Comparison of ENCODE assay signal across 8 cellular contexts in the genomic region with DNA sequence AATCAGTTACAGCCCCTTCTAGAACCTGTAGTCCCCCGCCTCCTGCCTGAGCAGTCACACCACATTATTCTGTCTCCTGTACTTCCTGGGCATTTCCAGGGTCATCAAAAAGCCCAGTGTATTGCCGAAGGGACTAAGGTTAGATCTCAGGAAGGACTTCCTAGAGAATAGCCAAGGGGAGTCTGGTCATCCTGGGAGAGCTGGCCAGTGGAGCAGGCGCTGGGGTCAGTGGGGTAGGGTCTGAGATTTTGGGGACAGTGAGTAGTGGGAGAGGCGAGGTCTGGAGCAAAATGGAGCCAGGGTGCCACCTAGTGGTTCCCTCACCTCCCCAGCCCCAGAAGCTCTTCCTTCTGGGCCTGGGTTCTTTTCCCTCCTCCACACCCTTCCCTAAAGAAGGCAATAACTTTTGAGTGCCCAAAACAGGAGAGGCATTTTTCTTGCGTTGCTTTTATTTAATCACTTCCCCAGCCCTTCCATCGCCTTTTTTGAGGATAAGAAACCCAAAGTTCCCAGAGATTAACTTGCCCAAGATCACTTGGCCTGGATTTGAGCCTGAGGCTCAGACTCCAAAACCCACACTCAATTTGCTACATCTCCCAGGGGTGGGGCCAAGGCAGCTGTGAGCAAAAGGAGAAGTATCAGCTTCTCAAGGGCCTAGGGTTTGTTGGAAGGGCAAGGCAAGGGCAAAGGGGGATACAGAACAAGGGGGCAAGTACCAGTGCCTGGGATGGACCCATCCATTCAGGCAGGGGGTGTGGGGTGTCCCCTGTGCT. TPM values are rescaled to one million over a fixed set of nuclear protein-coding genes. Genes with fewer than 3 reads are reported as not detected.
DNase-seq lines count a peak whose midpoint lies in the region; ATAC-seq, FAIRE-seq and TF ChIP-seq lines count a peak whose summit lies in the region.

No MANE protein-coding gene starts in this region.

- CTCF ChIA-PET in A549 (lab: Yijun Ruan, JAX), result interaction anchor here (0.7 to 2.5 kb wide), 25 partner anchors 8 to 499 kb away, joined by 3 to 14 read pairs (median 3); no protein-coding TSS in a partner anchor
- CTCF ChIA-PET in activated CD8-positive, alpha-beta memory T cell treated with anti-CD3 and anti-CD28 coated beads, Interleukin-2, amount 10 ng/mL, durations not matched to agents 7 days and 5 days (lab: Charles Lee), result interaction anchor here (0.7 to 2.4 kb wide), 22 partner anchors 8 to 476 kb away, joined by 3 to 14 read pairs (median 3); a partner anchor contains a TSS

- no peak for TF ChIP-seq EP300 in A549 (IDR thresholded peaks at IDR 0.05)

- no peak overlapping the region for H3K4me3 Mint-ChIP-seq in activated CD8-positive, alpha-beta memory T cell treated with anti-CD3 and anti-CD28 coated beads, Interleukin-2, amount 10 ng/mL, durations not matched to agents 7 days and 5 days
- no peak overlapping the region for H3K4me3 Mint-ChIP-seq in progenitor cell of endocrine pancreas (ENCODE audit: low read depth)

- H3K36me3 ChIP-seq in GM06990 (ENCODE audit: control insufficient read depth, insufficient read depth, low read length), result peaks cover 16% of the 10 kb centered on the region

- no peaks in the 10 kb centered on the region for H3K27me3 ChIP-seq in GM06990 (replicated peaks; ENCODE audit: control insufficient read depth, insufficient read depth, low read length)

- peak overlapping the region; percentile 97 for H3K27ac Mint-ChIP-seq in activated CD8-positive, alpha-beta memory T cell treated with anti-CD3 and anti-CD28 coated beads, Interleukin-2, amount 10 ng/mL, durations not matched to agents 7 days and 5 days
- no peak overlapping the region for H3K27ac Mint-ChIP-seq in progenitor cell of endocrine pancreas

- DNase-seq in A549 (ENCODE audit: low read depth in 1 of 2, low spot score in 1 of 2) (peak; percentile 42 to 70), GM06990 (ENCODE audit: extremely low read depth, insufficient read length) (peak; percentile 48), NCI-H2227 (lab: John Stamatoyannopoulos, UW; ENCODE audit: unreplicated experiment) (peak; percentile 59), foreskin fibroblast (peak in 1 of 2 donors; percentile 55), progenitor cell of endocrine pancreas (ENCODE audit: low spot score, unreplicated experiment) (no peak)
- DNase-seq in activated CD8-positive, alpha-beta memory T cell treated with anti-CD3 and anti-CD28 coated beads, Interleukin-2, amount 10 ng/mL, durations not matched to agents 7 days and 5 days, result peak; percentile 59

- peaks cover 2% of the 10 kb centered on the region for H3K36me3 Mint-ChIP-seq in activated CD8-positive, alpha-beta memory T cell treated with anti-CD3 and anti-CD28 coated beads, Interleukin-2, amount 10 ng/mL, durations not matched to agents 7 days and 5 days
- peaks cover 4% of the 10 kb centered on the region for H3K36me3 Mint-ChIP-seq in progenitor cell of endocrine pancreas (ENCODE audit: insufficient read depth)

- peaks cover 54% of the 10 kb centered on the region for H3K4me1 Mint-ChIP-seq in activated CD8-positive, alpha-beta memory T cell treated with anti-CD3 and anti-CD28 coated beads, Interleukin-2, amount 10 ng/mL, durations not matched to agents 7 days and 5 days
- no peaks in the 10 kb centered on the region for H3K4me1 Mint-ChIP-seq in progenitor cell of endocrine pancreas (ENCODE audit: low read depth)

- peak; percentile 71 to 85; a peak in 5 of 6 replicates for ATAC-seq in A549
- ATAC-seq in activated CD8-positive, alpha-beta memory T cell treated with anti-CD3 and anti-CD28 coated beads, Interleukin-2, amount 10 ng/mL, durations not matched to agents 7 days and 5 days, result no peak
- no peak for ATAC-seq in HG03159 (IDR thresholded peaks at IDR 0.05; ENCODE audit: unreplicated experiment)
- no peak for ATAC-seq in GM19455 (IDR thresholded peaks at IDR 0.05; ENCODE audit: unreplicated experiment)

- no peaks in the 10 kb centered on the region for H3K9me3 ChIP-seq in A549

- POLR2A ChIA-PET in A549 (lab: Yijun Ruan, JAX), result interaction anchor here (1.1 kb wide), 1 partner anchor 27 kb away, joined by 3 read pairs; a partner anchor contains a TSS

- TF ChIP-seq RAD21 in A549 (conservative IDR thresholded peaks at IDR 0.05 in 1 of 2, IDR thresholded peaks at IDR 0.05 in 1 of 2), result peak; percentile 81 to 84

- H3K27me3 Mint-ChIP-seq in activated CD8-positive, alpha-beta memory T cell treated with anti-CD3 and anti-CD28 coated beads, Interleukin-2, amount 10 ng/mL, durations not matched to agents 7 days and 5 days, result no peaks in the 10 kb centered on the region
- no peaks in the 10 kb centered on the region for H3K27me3 Mint-ChIP-seq in progenitor cell of endocrine pancreas

- no peak for FAIRE-seq in A549 (lab: Jason Lieb, UNC)

- no peak overlapping the region for H3K27ac ChIP-seq in A549

- H3K4me3 ChIP-seq in A549, result no peak overlapping the region
- peak overlapping the region; percentile 19 for H3K4me3 ChIP-seq in GM06990 (replicated peaks; ENCODE audit: low read depth, low read length)
- no peak overlapping the region for H3K4me3 ChIP-seq in foreskin fibroblast (ENCODE audit: low read depth in 1 of 2, low read length in 2 of 2)

- no peaks in the 10 kb centered on the region for H3K9me3 Mint-ChIP-seq in activated CD8-positive, alpha-beta memory T cell treated with anti-CD3 and anti-CD28 coated beads, Interleukin-2, amount 10 ng/mL, durations not matched to agents 7 days and 5 days (ENCODE audit: low read depth)
- no peaks in the 10 kb centered on the region for H3K9me3 Mint-ChIP-seq in progenitor cell of endocrine pancreas (ENCODE audit: low read depth)

- TF ChIP-seq POLR2A in A549 (IDR thresholded peaks at IDR 0.05; ENCODE audit: low read length), result no peak

- TF ChIP-seq CTCF in A549 (IDR thresholded peaks at IDR 0.05) (peak; percentile 85), GM06990 (IDR thresholded peaks at IDR 0.05; ENCODE audit: insufficient read depth, low read length, poor library complexity, severe bottlenecking) (peak; percentile 86), foreskin fibroblast (IDR thresholded peaks at IDR 0.05; ENCODE audit: low read depth, low read length) (peak; percentile 79), progenitor cell of endocrine pancreas (IDR thresholded peaks at IDR 0.05; ENCODE audit: unreplicated experiment) (peak; percentile 70)

- no peaks in the 10 kb centered on the region for H3K4me1 ChIP-seq in A549

- 15% methylated on average over 6 of the region's 6 CpGs for WGBS in A549 (ENCODE audit: missing lambda C conversion rate)

- no peak overlapping the region for H3K4me2 ChIP-seq in A549

TF ChIP-seq in A549, 52 proteins besides CTCF, POLR2A, EP300 and RAD21:
- TF ChIP-seq EHMT2 (IDR thresholded peaks at IDR 0.05; ENCODE audit: low read depth), result no peak
- TF ChIP-seq SMC3 (IDR thresholded peaks at IDR 0.05), result peak; percentile 75

RNA-seq across cellular contexts. Expression of a gene that starts 7.3 kb away (rescaled TPM):
- polyA plus RNA-seq in A549 (2011; rRNA removed) (31.4 and 35.7 TPM in 2 replicates), A549 (2017; fragmentation: RNase III; extraction: RNeasy Plus Mini Kit Qiagen cat#74134 plus additional on column Dnase treatment) (52.0 to 57.3 TPM (median 53.0 TPM) in 3 replicates)
- 47.5 and 53.3 TPM in 2 replicates for polyA plus RNA-seq in A549 (2012; cell fraction: cytosol; rRNA removed)
- polyA plus RNA-seq in A549 (2012; cell fraction: nucleus; rRNA removed), result 21.6 and 22.7 TPM in 2 replicates
- polyA minus RNA-seq in A549 (2011; rRNA and poly(A)+ RNA removed), result 16.2 and 16.8 TPM in 2 replicates
- total RNA-seq in activated CD8-positive, alpha-beta memory T cell treated with anti-CD3 and anti-CD28 coated beads, Interleukin-2, amount 10 ng/mL, durations not matched to agents 7 days and 5 days, result 10 to 100 TPM; 43.6 to 46.8 TPM
- 26.3 and 26.9 TPM in 2 replicates for total RNA-seq in progenitor cell of endocrine pancreas

RNA-seq across cellular contexts. Expression of a gene that starts 12.1 kb away (rescaled TPM):
- polyA plus RNA-seq in A549 (2011; rRNA removed), result 15.0 and 16.8 TPM in 2 replicates
- polyA plus RNA-seq in A549 (2012; cell fraction: cytosol; rRNA removed), result 6.0 and 7.7 TPM in 2 replicates
- 18.0 and 20.1 TPM in 2 replicates for polyA plus RNA-seq in A549 (2012; cell fraction: nucleus; rRNA removed)
- polyA plus RNA-seq in A549 (2017; fragmentation: RNase III; extraction: RNeasy Plus Mini Kit Qiagen cat#74134 plus additional on column Dnase treatment), result 13.9 to 22.4 TPM (median 20.8 TPM) in 3 replicates
- 14.2 and 14.3 TPM in 2 replicates for polyA minus RNA-seq in A549 (2011; rRNA and poly(A)+ RNA removed)
- total RNA-seq in activated CD8-positive, alpha-beta memory T cell treated with anti-CD3 and anti-CD28 coated beads, Interleukin-2, amount 10 ng/mL, durations not matched to agents 7 days and 5 days, result 10 to 100 TPM; 52.6 to 61.5 TPM
- 69.1 and 69.5 TPM in 2 replicates for total RNA-seq in progenitor cell of endocrine pancreas

RNA-seq across cellular contexts. Expression of a gene that starts 17.7 kb away (rescaled TPM):
- polyA plus RNA-seq in A549 (2011; rRNA removed), result 24.6 and 25.8 TPM in 2 replicates
- polyA plus RNA-seq in A549 (2012; cell fraction: cytosol; rRNA removed), result 10.6 and 14.7 TPM in 2 replicates
- polyA plus RNA-seq in A549 (2012; cell fraction: nucleus; rRNA removed), result 20.7 and 22.9 TPM in 2 replicates
- 15.7 to 18.9 TPM (median 18.3 TPM) in 3 replicates for polyA plus RNA-seq in A549 (2017; fragmentation: RNase III; extraction: RNeasy Plus Mini Kit Qiagen cat#74134 plus additional on column Dnase treatment)
- 21.2 and 21.6 TPM in 2 replicates for polyA minus RNA-seq in A549 (2011; rRNA and poly(A)+ RNA removed)
- total RNA-seq in activated CD8-positive, alpha-beta memory T cell treated with anti-CD3 and anti-CD28 coated beads, Interleukin-2, amount 10 ng/mL, durations not matched to agents 7 days and 5 days, result 10 to 100 TPM; 44.0 to 47.9 TPM
- total RNA-seq in progenitor cell of endocrine pancreas, result 49.1 and 52.7 TPM in 2 replicates

RNA-seq across cellular contexts. Expression of a gene that starts 26.7 kb away (rescaled TPM):
- polyA plus RNA-seq in A549 (2011; rRNA removed), result 174 and 203 TPM in 2 replicates
- 156 and 206 TPM in 2 replicates for polyA plus RNA-seq in A549 (2012; cell fraction: cytosol; rRNA removed)
- polyA plus RNA-seq in A549 (2012; cell fraction: nucleus; rRNA removed), result 288 and 324 TPM in 2 replicates
- polyA plus RNA-seq in A549 (2017; fragmentation: RNase III; extraction: RNeasy Plus Mini Kit Qiagen cat#74134 plus additional on column Dnase treatment), result 117 to 124 TPM (median 118 TPM) in 3 replicates
- 278 and 293 TPM in 2 replicates for polyA minus RNA-seq in A549 (2011; rRNA and poly(A)+ RNA removed)
- total RNA-seq in activated CD8-positive, alpha-beta memory T cell treated with anti-CD3 and anti-CD28 coated beads, Interleukin-2, amount 10 ng/mL, durations not matched to agents 7 days and 5 days, result 10 to 100 TPM; 48.0 to 57.4 TPM
- total RNA-seq in progenitor cell of endocrine pancreas, result 43.3 and 54.7 TPM in 2 replicates

RNA-seq across cellular contexts. Expression of a gene that starts 30.6 kb away (rescaled TPM):
- polyA plus RNA-seq in A549 (2011; rRNA removed) (725 and 787 TPM in 2 replicates), A549 (2017; fragmentation: RNase III; extraction: RNeasy Plus Mini Kit Qiagen cat#74134 plus additional on column Dnase treatment) (345 to 366 TPM (median 356 TPM) in 3 replicates)
- polyA plus RNA-seq in A549 (2012; cell fraction: cytosol; rRNA removed), result 882 and 1,176 TPM in 2 replicates
- 218 and 329 TPM in 2 replicates for polyA plus RNA-seq in A549 (2012; cell fraction: nucleus; rRNA removed)
- 251 and 266 TPM in 2 replicates for polyA minus RNA-seq in A549 (2011; rRNA and poly(A)+ RNA removed)
- total RNA-seq in activated CD8-positive, alpha-beta memory T cell treated with anti-CD3 and anti-CD28 coated beads, Interleukin-2, amount 10 ng/mL, durations not matched to agents 7 days and 5 days, result 100 to 1,000 TPM; 149 to 155 TPM
- total RNA-seq in progenitor cell of endocrine pancreas, result 78.7 and 85.8 TPM in 2 replicates

Comparison
In these comparisons a context has a peak if more than half of its experiments do, and no peak if none do; other contexts are left out.
1. ATAC-seq: peak in A549 (2 of 2); none in activated CD8-positive, alpha-beta memory T cell treated with anti-CD3 and anti-CD28 coated beads, Interleukin-2, amount 10 ng/mL, durations not matched to agents 7 days and 5 days (single experiment), HG03159 (single experiment) and GM19455 (single experiment).
2. Peak in every context shown above with its lines, with median percentiles within 50 percentile points of each other: CTCF ChIP-seq.